Comparison of ENCODE assay signal across 8 cellular contexts in the genomic region with DNA sequence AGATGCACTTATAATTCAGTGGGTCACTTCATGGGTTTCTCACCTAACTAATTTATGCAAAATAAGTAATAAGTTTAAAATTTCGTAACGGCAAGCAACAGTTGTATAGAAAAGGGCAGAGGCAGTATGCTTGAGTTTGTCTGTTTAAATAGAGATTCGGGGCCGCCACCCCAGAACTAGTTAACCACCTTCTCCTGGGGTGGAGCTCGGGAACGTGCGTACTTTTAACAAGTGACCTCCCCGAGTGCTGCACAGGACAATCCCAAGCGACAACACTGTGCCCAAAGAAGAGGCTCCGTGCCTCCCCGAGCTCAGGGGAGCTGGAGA. TPM values are rescaled to one million over a fixed set of nuclear protein-coding genes. Genes with fewer than 3 reads are reported as not detected.
DNase-seq lines count a peak whose midpoint lies in the region; ATAC-seq, FAIRE-seq and TF ChIP-seq lines count a peak whose summit lies in the region.

No MANE protein-coding gene starts in this region.

- H3K27me3 Mint-ChIP-seq in IgD-negative memory B cell: no peaks in the 10 kb centered on the region
- peaks cover 0 to 1% (median 0%) of the 10 kb centered on the region in 5 donors for H3K27me3 Mint-ChIP-seq in naive thymus-derived CD8-positive, alpha-beta T cell

- peak overlapping the region; percentile 94 for H3K9ac ChIP-seq in BLaER1

- TF ChIP-seq CTCF in choroid plexus epithelial cell (conservative IDR thresholded peaks at IDR 0.05; ENCODE audit: low read depth, low read length): no peak

- peaks cover 6% of the 10 kb centered on the region for H3K36me3 Mint-ChIP-seq in IgD-negative memory B cell
- peaks cover 5 to 30% (median 14%) of the 10 kb centered on the region in 3 donors for H3K36me3 Mint-ChIP-seq in naive thymus-derived CD8-positive, alpha-beta T cell

- no peaks in the 10 kb centered on the region for H3K9me3 ChIP-seq in BLaER1

- FAIRE-seq in GM19239 (lab: Jason Lieb, UNC): no peak

- peak overlapping the region; percentile 95 for H3K4me3 ChIP-seq in BLaER1
- peak overlapping the region; percentile 79 for H3K4me3 ChIP-seq in choroid plexus epithelial cell (ENCODE audit: low read depth, low read length)

- peak overlapping the region; percentile 73 to 95 (median 95) for H3K27ac Mint-ChIP-seq in IgD-negative memory B cell
- H3K27ac Mint-ChIP-seq in naive thymus-derived CD8-positive, alpha-beta T cell: peak overlapping the region; percentile 88 to 98 (median 96)

- H3K4me1 ChIP-seq in BLaER1: peaks cover 31% of the 10 kb centered on the region

- peak overlapping the region; percentile 94 to 99 (median 98) for H3K4me3 Mint-ChIP-seq in IgD-negative memory B cell
- peak overlapping the region; percentile 92 to 99 (median 96) for H3K4me3 Mint-ChIP-seq in naive thymus-derived CD8-positive, alpha-beta T cell

- H4K20me1 ChIP-seq in BLaER1: peaks cover 28% of the 10 kb centered on the region; the same call in 1 of the 2 replicates

- peaks cover 24 to 37% (median 34%) of the 10 kb centered on the region in 3 donors for H3K4me1 Mint-ChIP-seq in IgD-negative memory B cell
- peaks cover 22 to 58% (median 42%) of the 10 kb centered on the region in 4 donors for H3K4me1 Mint-ChIP-seq in naive thymus-derived CD8-positive, alpha-beta T cell

- H3K27me3 ChIP-seq in BLaER1: no peaks in the 10 kb centered on the region

- H3K9me3 Mint-ChIP-seq in IgD-negative memory B cell: no peaks in the 10 kb centered on the region
- H3K9me3 Mint-ChIP-seq in naive thymus-derived CD8-positive, alpha-beta T cell: no peaks in the 10 kb centered on the region

- ATAC-seq in naive thymus-derived CD8-positive, alpha-beta T cell: peak in 1 of 2 donors; percentile 19
- ATAC-seq in HG03159 (IDR thresholded peaks at IDR 0.05; ENCODE audit: unreplicated experiment): no peak

- POLR2A ChIA-PET in naive thymus-derived CD8-positive, alpha-beta T cell (lab: Charles Lee): interaction anchor here (1.0 to 3.7 kb wide), 15 partner anchors 11 to 620 kb away, joined by 3 to 47 read pairs (median 5); partner anchors contain the start of genes CCNL1 and TIPARP

- peak overlapping the region; percentile 96 for H3K4me2 ChIP-seq in BLaER1

- peak overlapping the region; percentile 87 for H3K27ac ChIP-seq in BLaER1

- DNase-seq in choroid plexus epithelial cell (ENCODE audit: low read depth): no peak
- no peak for DNase-seq in naive thymus-derived CD8-positive, alpha-beta T cell
- no peak for DNase-seq in GM19239 (ENCODE audit: insufficient read length, low spot score)
- no peak for DNase-seq in cortex of kidney (lab: John Stamatoyannopoulos, UW)
- no peak for DNase-seq in stimulated activated naive CD4-positive, alpha-beta T cell treated with Interleukin-2 at 50 U/mL for 16 hours (lab: John Stamatoyannopoulos, UW)

- H3K36me3 ChIP-seq in BLaER1: peaks cover 35% of the 10 kb centered on the region

RNA-seq across cellular contexts. Expression of gene SSR3, which starts 0.4 kb away (rescaled TPM):
- polyA plus RNA-seq in IgD-negative memory B cell: 115 TPM
- total RNA-seq in naive thymus-derived CD8-positive, alpha-beta T cell: 10 to 100 TPM; 68.5 to 68.7 TPM
- 10 to 100 TPM; 81.7 to 93.9 (median 86.3) TPM for polyA plus RNA-seq in naive thymus-derived CD8-positive, alpha-beta T cell
